In genomic region chr3:100600181-100601042, GRCh38 we compare ENCODE assay signal across 17 cellular contexts. TPM values are rescaled to one million over a fixed set of nuclear protein-coding genes. Genes with fewer than 3 reads are reported as not detected.
DNase-seq lines count a peak whose midpoint lies in the region; ATAC-seq, FAIRE-seq and TF ChIP-seq lines count a peak whose summit lies in the region.
"Had no signal": no experiment of that assay in that cellular context is flagged by ENCODE, and none has a peak within 500 bp of the region (broad histone marks: within the 10 kb centered on the region; RNA-seq: fewer than 3 reads in every experiment).

No MANE protein-coding gene starts in this region.

- no TSS peak for BruUV-seq in OCI-LY7 (replicated peaks; lab: Mats Ljungman, UMichigan)

- DNase-seq in NCI-H345 (lab: John Stamatoyannopoulos, UW) (peak; percentile 40), NCI-H345 treated with DMSO at 0.1 percent for 48 hours (lab: John Stamatoyannopoulos, UW; ENCODE audit: unreplicated experiment) (no peak), RWPE1 (ENCODE audit: low spot score) (peak; percentile 68), keratinocyte (ENCODE audit: low read depth, low spot score) (peak; percentile 98), tibial artery (no peak), OCI-LY7 (ENCODE audit: low spot score) (no peak)
- no peak for DNase-seq in activated CD4-positive, CD25-positive, alpha-beta regulatory T cell treated with anti-CD3 and anti-CD28 coated beads, Interleukin-2, amount 50 U/mL, for 72 hours
- DNase-seq: activated CD4-positive, alpha-beta T cell treated with anti-CD3 and anti-CD28 coated beads, Interleukin-2, amount 50 U/mL, for 4 hours; colonic mucosa; foreskin fibroblast; islet precursor cell; NCI-H526 treated with DMSO at 0.1 percent for 48 hours had no signal

- H3K4me3 ChIP-seq in keratinocyte (ENCODE audit: control insufficient read depth in 2 of 3, extremely low read depth in 1 of 3, insufficient read depth in 2 of 3, low read depth in 1 of 3, low read length in 3 of 3) (peak overlapping the region in 1 of 3 experiments; percentile 29), tibial artery (no peak overlapping the region), OCI-LY7 (ENCODE audit: low read depth, low read length, poor library complexity, severe bottlenecking) (no peak overlapping the region)
- H3K4me3 ChIP-seq: A549, colonic mucosa, right atrium auricular region, thoracic aorta had no signal

- CTCF ChIA-PET in RWPE1 (lab: Yijun Ruan, JAX) = interaction anchor here (0.6 to 1.2 kb wide), 4 partner anchors 101 to 1508 kb away, joined by 3 to 12 read pairs (median 3); no protein-coding TSS in a partner anchor
- CTCF ChIA-PET in OCI-LY7 (lab: Charles Lee; ENCODE audit: unreplicated experiment) = no interaction called here

- dilution Hi-C loops in keratinocyte (cut with MboI; ENCODE audit: extremely low pct_ligation_motif_present, low sequenced_read_pairs) = no loop called here

- H2AFZ ChIP-seq in keratinocyte (ENCODE audit: control insufficient read depth, low read length) (peak overlapping the region; percentile 85), OCI-LY7 (ENCODE audit: low read length) (no peak overlapping the region)

- POLR2A ChIA-PET in RWPE1 (lab: Yijun Ruan, JAX; ENCODE audit: low non-redundant PET) (no interaction called here), OCI-LY7 (lab: Charles Lee) (interaction anchor here (0.7 to 1.5 kb wide), 2 partner anchors 20 to 49 kb away, joined by 3 read pairs; no protein-coding TSS in a partner anchor)

- H3K9ac ChIP-seq in keratinocyte (ENCODE audit: control insufficient read depth, extremely low read depth, insufficient read depth, low read length) = peak overlapping the region; percentile 73

- no peak for TF ChIP-seq CTCF in RWPE1 (conservative IDR thresholded peaks at IDR 0.05; ENCODE audit: low read depth)
- no peak for TF ChIP-seq CTCF in keratinocyte (optimal IDR thresholded peaks at IDR 0.05 in 1 of 3, IDR thresholded peaks at IDR 0.05 in 1 of 3, conservative IDR thresholded peaks at IDR 0.05 in 1 of 3; ENCODE audit: extremely low read depth in 1 of 3, insufficient read depth in 2 of 3, low read length in 3 of 3)
- TF ChIP-seq CTCF in tibial artery (IDR thresholded peaks at IDR 0.05) = no peak
- no peak for TF ChIP-seq CTCF in OCI-LY7 (conservative IDR thresholded peaks at IDR 0.05; ENCODE audit: low read length)

- H3K27me3 ChIP-seq in keratinocyte (ENCODE audit: control insufficient read depth, extremely low read depth, insufficient read depth, low read length) (no peaks in the 10 kb centered on the region), tibial artery (no peaks in the 10 kb centered on the region)
- H3K27me3 ChIP-seq: colonic mucosa, right atrium auricular region had no signal

- peak overlapping the region; percentile 90 for H3K27ac ChIP-seq in RWPE1
- peak overlapping the region; percentile 94 for H3K27ac ChIP-seq in keratinocyte (ENCODE audit: control insufficient read depth, insufficient read depth, low read length)
- H3K27ac ChIP-seq in tibial artery = no peak overlapping the region
- H3K27ac ChIP-seq in OCI-LY7 (ENCODE audit: low read depth, low read length, poor library complexity, severe bottlenecking) = no peak overlapping the region
- H3K27ac ChIP-seq: colonic mucosa, right atrium auricular region, thoracic aorta had no signal

- H3K79me2 ChIP-seq in keratinocyte (ENCODE audit: control insufficient read depth, insufficient read depth, low read length) (no peaks in the 10 kb centered on the region), OCI-LY7 (ENCODE audit: insufficient read depth, low read depth, low read length) (no peaks in the 10 kb centered on the region)

- H3K4me2 ChIP-seq in keratinocyte (ENCODE audit: control insufficient read depth, extremely low read depth, insufficient read depth, low read depth, low read length) (peak overlapping the region; percentile 69), OCI-LY7 (ENCODE audit: low read length) (no peak overlapping the region)
- H3K4me2 ChIP-seq: A549 had no signal

- no peaks in the 10 kb centered on the region for H3K9me1 ChIP-seq in keratinocyte (ENCODE audit: control insufficient read depth, extremely low read depth, insufficient read depth, low read length)

- no peaks in the 10 kb centered on the region for H3K9me3 ChIP-seq in keratinocyte (ENCODE audit: control insufficient read depth, low read depth, low read length)
- no peaks in the 10 kb centered on the region for H3K9me3 ChIP-seq in tibial artery
- no peaks in the 10 kb centered on the region for H3K9me3 ChIP-seq in OCI-LY7 (ENCODE audit: low read length)
- H3K9me3 ChIP-seq: A549, colonic mucosa, right atrium auricular region, thoracic aorta had no signal

- ATAC-seq in HG03196 (IDR thresholded peaks at IDR 0.05; ENCODE audit: unreplicated experiment) = peak; percentile 35
- ATAC-seq: A549 had no signal

- FAIRE-seq in keratinocyte (lab: Jason Lieb, UNC) = peak; percentile 100
- FAIRE-seq: A549 had no signal

- no peaks in the 10 kb centered on the region for H3K9me2 ChIP-seq in OCI-LY7 (ENCODE audit: insufficient read depth, low read length)

- intact Hi-C loops in tibial artery (cut with DNase I; ENCODE audit: low total_unique reads) (no loop called here), OCI-LY7 (cut with micrococcal nuclease; ENCODE audit: unreplicated experiment) (no loop called here)

- H3K4me1 ChIP-seq in keratinocyte (ENCODE audit: control insufficient read depth, extremely low read depth, insufficient read depth, low read length) = peaks cover 40% of the 10 kb centered on the region
- peaks cover 0 to 4% (median 0%) of the 10 kb centered on the region in 4 donors for H3K4me1 ChIP-seq in tibial artery
- H3K4me1 ChIP-seq in OCI-LY7 (ENCODE audit: insufficient read depth, low read length, poor library complexity, severe bottlenecking) = no peaks in the 10 kb centered on the region
- H3K4me1 ChIP-seq: colonic mucosa, right atrium auricular region had no signal

- H4K20me1 ChIP-seq in keratinocyte (ENCODE audit: control insufficient read depth, extremely low read depth, insufficient read depth, low read length) = no peaks in the 10 kb centered on the region
- H4K20me1 ChIP-seq in OCI-LY7 (ENCODE audit: insufficient read depth, low read length) = no peaks in the 10 kb centered on the region

- no peaks in the 10 kb centered on the region for H3K36me3 ChIP-seq in keratinocyte (ENCODE audit: control insufficient read depth in 2 of 2, extremely low read depth in 1 of 2, insufficient read depth in 2 of 2, low read length in 2 of 2)
- no peaks in the 10 kb centered on the region for H3K36me3 ChIP-seq in tibial artery
- no peaks in the 10 kb centered on the region for H3K36me3 ChIP-seq in OCI-LY7 (ENCODE audit: insufficient read depth, low read length)
- H3K36me3 ChIP-seq: colonic mucosa, right atrium auricular region, thoracic aorta had no signal

RNA-seq across cellular contexts. Expression of gene ADGRG7, which starts 9.0 kb away (rescaled TPM):
- 0.03 to 0.06 TPM (median 0.03 TPM) in 3 replicates for polyA plus RNA-seq in keratinocyte
- polyA plus RNA-seq in keratinocyte (2011; ENCODE audit: low read depth) = 0.16 TPM
- polyA plus RNA-seq in keratinocyte (2011; cell fraction: cytosol; rRNA removed) = not detected in 2 replicates
- 0.06 and 0.07 TPM in 2 replicates for polyA plus RNA-seq in keratinocyte (2011; cell fraction: nucleus; rRNA removed)
- polyA plus RNA-seq in keratinocyte (2012; ENCODE audit: low replicate concordance) = 0.08 and 0.45 TPM in 2 replicates
- polyA minus RNA-seq in keratinocyte = 0.19 TPM in 1 of 3 replicates, not detected in the others
- polyA minus RNA-seq in keratinocyte (2011; cell fraction: cytosol; rRNA and poly(A)+ RNA removed) = not detected
- not detected in 2 replicates for polyA minus RNA-seq in keratinocyte (2011; cell fraction: nucleus; rRNA and poly(A)+ RNA removed)
- not detected in 2 replicates for total RNA-seq in OCI-LY7 (2014; rRNA removed; shearing (Covaris generic))
- not detected in 2 replicates for total RNA-seq in OCI-LY7 (2022)
- total RNA-seq: LHCN-M2, right atrium auricular region, thoracic aorta had no signal

Comparison
In these comparisons a context has a peak if more than half of its experiments do, and no peak if none do; other contexts are left out.
1. DNase-seq: peak in NCI-H345 (single experiment), RWPE1 (single experiment) and keratinocyte (single experiment); none in NCI-H345 treated with DMSO at 0.1 percent for 48 hours (single experiment), tibial artery (0 of 2), activated CD4-positive, CD25-positive, alpha-beta regulatory T cell treated with anti-CD3 and anti-CD28 coated beads, Interleukin-2, amount 50 U/mL, for 72 hours (single experiment) and OCI-LY7 (single experiment).
2. H3K27ac ChIP-seq: peak in RWPE1 (single experiment) and keratinocyte (single experiment); none in tibial artery (0 of 2) and OCI-LY7 (single experiment).